ENCODE assay signal across 10 cellular contexts in genomic region chr10:108130575-108130974, GRCh38.
"Had no signal": no experiment of that assay in that cellular context is flagged by ENCODE, and none has a peak within 500 bp of the region (broad histone marks: within the 10 kb centered on the region; RNA-seq: fewer than 3 reads in every experiment).

No MANE protein-coding gene starts in this region.

- H3K27ac ChIP-seq: GM23248, HL-60, KMS-11 had no signal

- DNase-seq: GM23248, H9, HCEC 1CT, KBM-7 had no signal

- H3K4me2 ChIP-seq: KMS-11 had no signal

- H3K9ac ChIP-seq: GM23248, KMS-11 had no signal

- H3K4me3 Mint-ChIP-seq: H9, IgD-negative memory B cell had no signal

- H3K4me1 Mint-ChIP-seq: IgD-negative memory B cell had no signal

- H3K4me3 ChIP-seq: GM23248 had no signal

- H2AFZ ChIP-seq: GM23248 had no signal

- H3K27me3 Mint-ChIP-seq: IgD-negative memory B cell had no signal

- ATAC-seq: HepG2 had no signal

- FAIRE-seq: H1, H54, HepG2 had no signal

- H3K36me3 Mint-ChIP-seq: IgD-negative memory B cell had no signal

- H3K9me3 Mint-ChIP-seq: H9, IgD-negative memory B cell had no signal

- H3K27ac Mint-ChIP-seq: H9 had no signal
